14 cellular contexts compared by ENCODE assay signal in the genomic region with DNA sequence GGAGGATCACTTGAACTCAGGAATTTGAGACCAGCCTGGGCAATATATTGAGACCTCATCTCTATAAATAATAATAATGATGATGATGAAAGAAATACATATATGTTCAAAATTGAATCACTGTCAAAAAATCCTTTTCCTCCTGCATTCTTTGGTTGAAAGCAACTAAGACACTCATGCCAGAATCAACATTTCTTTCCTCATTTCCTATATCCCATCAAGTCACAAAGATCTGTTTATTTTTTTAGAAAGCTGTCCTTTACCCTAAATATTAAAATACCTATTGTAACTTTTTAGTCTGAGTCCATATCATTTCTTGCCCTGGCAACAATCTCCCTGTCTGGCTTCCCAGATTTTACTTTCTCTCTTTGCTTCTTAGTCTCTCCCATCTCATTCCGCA. TPM values are rescaled to one million over a fixed set of nuclear protein-coding genes. Genes with fewer than 3 reads are reported as not detected.
DNase-seq lines count a peak whose midpoint lies in the region; ATAC-seq and TF ChIP-seq lines count a peak whose summit lies in the region.
"Had no signal": no experiment of that assay in that cellular context is flagged by ENCODE, and none has a peak within 500 bp of the region (broad histone marks: within the 10 kb centered on the region; RNA-seq: fewer than 3 reads in every experiment).

No MANE protein-coding gene starts in this region.

- no peaks in the 10 kb centered on the region for H3K27me3 ChIP-seq in IMR-90 (ENCODE audit: control insufficient read depth, insufficient read depth, low read length)
- no peaks in the 10 kb centered on the region for H3K27me3 ChIP-seq in upper lobe of right lung
- H3K27me3 ChIP-seq: BLaER1 had no signal

- H3K14ac ChIP-seq in IMR-90 (replicated peaks; ENCODE audit: low read depth, low read length), result no peak overlapping the region

- no peaks in the 10 kb centered on the region for H4K20me1 ChIP-seq in IMR-90 (ENCODE audit: insufficient read depth, low read length)
- H4K20me1 ChIP-seq: BLaER1 had no signal

- no peaks in the 10 kb centered on the region for H3K9me3 ChIP-seq in IMR-90 (ENCODE audit: control insufficient read depth, insufficient read depth, low read length)
- no peaks in the 10 kb centered on the region for H3K9me3 ChIP-seq in upper lobe of right lung
- H3K9me3 ChIP-seq: A549, BLaER1 had no signal

- H2AK9ac ChIP-seq in IMR-90 (replicated peaks; ENCODE audit: low read depth, low read length, poor library complexity), result no peak overlapping the region

- no peak overlapping the region for H2BK15ac ChIP-seq in IMR-90 (ENCODE audit: low read depth, low read length)

- TF ChIP-seq RAD21 in IMR-90 (IDR thresholded peaks at IDR 0.05; ENCODE audit: low read length), result no peak

- H3K4me1 Mint-ChIP-seq in chondrocyte (ENCODE audit: low read depth), result peaks cover 18% of the 10 kb centered on the region
- H3K4me1 Mint-ChIP-seq in progenitor cell of endocrine pancreas (ENCODE audit: low read depth), result peaks cover 2% of the 10 kb centered on the region
- no peaks in the 10 kb centered on the region for H3K4me1 Mint-ChIP-seq in CD14-positive monocyte
- H3K4me1 Mint-ChIP-seq: GM23338, H9 had no signal

- H3K9me1 ChIP-seq in IMR-90 (ENCODE audit: insufficient read depth, low read length), result no peaks in the 10 kb centered on the region

- no peak overlapping the region for H4K91ac ChIP-seq in IMR-90 (ENCODE audit: insufficient read depth, low read depth, low read length)

- TF ChIP-seq CTCF in IMR-90 (conservative IDR thresholded peaks at IDR 0.05; ENCODE audit: low read depth, low read length), result no peak
- no peak for TF ChIP-seq CTCF in chondrocyte (IDR thresholded peaks at IDR 0.05)
- TF ChIP-seq CTCF in progenitor cell of endocrine pancreas (IDR thresholded peaks at IDR 0.05; ENCODE audit: unreplicated experiment), result no peak
- no peak for TF ChIP-seq CTCF in upper lobe of right lung (IDR thresholded peaks at IDR 0.05)
- no peak for TF ChIP-seq CTCF in CD14-positive monocyte (IDR thresholded peaks at IDR 0.05)

- no peak overlapping the region for H3K56ac ChIP-seq in IMR-90 (ENCODE audit: extremely low read depth, insufficient read depth, low read length)

- H3K27ac Mint-ChIP-seq in chondrocyte (ENCODE audit: unreplicated experiment) (peak overlapping the region; percentile 45), progenitor cell of endocrine pancreas (peak overlapping the region; percentile 42), CD14-positive monocyte (no peak overlapping the region)
- H3K27ac Mint-ChIP-seq: CD4-positive, alpha-beta T cell; GM23338; H9 had no signal

- H4K8ac ChIP-seq in IMR-90 (ENCODE audit: low read depth in 2 of 2, low read length in 2 of 2), result no peak overlapping the region

- H2BK20ac ChIP-seq in IMR-90 (ENCODE audit: low read depth, low read length), result no peak overlapping the region

- WGBS in IMR-90 (ENCODE audit: extremely low coverage in 2 of 2, insufficient read length in 1 of 2), 2 experiments, result no CpG with 5 or more reads among the region's 1 CpG

- H3K27ac ChIP-seq in IMR-90 (ENCODE audit: insufficient read depth, low read length) (no peak overlapping the region), upper lobe of right lung (no peak overlapping the region)
- H3K27ac ChIP-seq: A549, BLaER1 had no signal

- H3K23ac ChIP-seq in IMR-90 (ENCODE audit: low read depth, low read length), result no peak overlapping the region

- peaks cover 2% of the 10 kb centered on the region for H3K4me1 ChIP-seq in IMR-90 (ENCODE audit: control insufficient read depth, insufficient read depth, low read length)
- no peaks in the 10 kb centered on the region for H3K4me1 ChIP-seq in upper lobe of right lung
- H3K4me1 ChIP-seq: BLaER1 had no signal

- dilution Hi-C loops in IMR-90 (cut with HindIII; ENCODE audit: low sequenced_read_pairs, unreplicated experiment), result no loop called here

- H3K18ac ChIP-seq in IMR-90 (ENCODE audit: low read depth, low read length), result no peak overlapping the region

- H3K9ac ChIP-seq in IMR-90 (ENCODE audit: low read depth, low read length), result no peak overlapping the region
- H3K9ac ChIP-seq: BLaER1 had no signal

- no peak overlapping the region for H2AFZ ChIP-seq in IMR-90 (replicated peaks; ENCODE audit: low read length, poor library complexity)
- H2AFZ ChIP-seq: GM23338 had no signal

- no peak overlapping the region for H2AK5ac ChIP-seq in IMR-90 (ENCODE audit: low read depth, low read length)

- H3K4me3 Mint-ChIP-seq in chondrocyte (ENCODE audit: unreplicated experiment), result no peak overlapping the region
- H3K4me3 Mint-ChIP-seq in progenitor cell of endocrine pancreas (ENCODE audit: low read depth), result no peak overlapping the region
- H3K4me3 Mint-ChIP-seq in CD14-positive monocyte, result no peak overlapping the region
- H3K4me3 Mint-ChIP-seq: CD4-positive, alpha-beta T cell; GM23338; H9 had no signal

- no peak overlapping the region for H2BK5ac ChIP-seq in IMR-90 (ENCODE audit: low read depth, low read length, poor library complexity, severe bottlenecking)

- ATAC-seq in IMR-90 (ENCODE audit: low read depth) (no peak), upper lobe of right lung (no peak)
- ATAC-seq: GM23338 had no signal

- DNase-seq in IMR-90 (peak; percentile 8), chondrocyte (ENCODE audit: low spot score) (no peak), hepatic stellate cell (ENCODE audit: low spot score) (peak; percentile 9), progenitor cell of endocrine pancreas (ENCODE audit: low spot score, unreplicated experiment) (no peak), upper lobe of right lung (no peak), CD14-positive monocyte (ENCODE audit: low spot score) (no peak)
- no peak for DNase-seq in activated naive CD4-positive, alpha-beta T cell treated with anti-CD3 and anti-CD28 coated beads, Interleukin-2, amount 50 U/mL, for 16 hours
- DNase-seq: CD4-positive, alpha-beta T cell; DMS79; EL; H9 had no signal

- intact Hi-C loops in IMR-90 (cut with micrococcal nuclease), result no loop called here
- intact Hi-C loops in upper lobe of right lung (cut with DNase I), result no loop called here
- intact Hi-C loops in CD14-positive monocyte (cut with micrococcal nuclease), result no loop called here

- H3K27me3 Mint-ChIP-seq in chondrocyte (ENCODE audit: low read depth) (no peaks in the 10 kb centered on the region), progenitor cell of endocrine pancreas (no peaks in the 10 kb centered on the region), CD14-positive monocyte (ENCODE audit: low read depth in 3 of 3) (no peaks in the 10 kb centered on the region)
- H3K27me3 Mint-ChIP-seq: CD4-positive, alpha-beta T cell had no signal

- no peak overlapping the region for H4K5ac ChIP-seq in IMR-90 (ENCODE audit: low read depth, low read length)

- H3K4ac ChIP-seq in IMR-90 (ENCODE audit: low read depth, low read length), result no peak overlapping the region

- no peak overlapping the region for H3K4me2 ChIP-seq in IMR-90 (ENCODE audit: low read depth, low read length)
- H3K4me2 ChIP-seq: A549, BLaER1, GM23338 had no signal

- TF ChIP-seq POLR2A in IMR-90 (IDR thresholded peaks at IDR 0.05; ENCODE audit: low read depth, low read length), result no peak

- H3K9me3 Mint-ChIP-seq in chondrocyte (ENCODE audit: low read depth), result no peaks in the 10 kb centered on the region
- peaks cover 4% of the 10 kb centered on the region for H3K9me3 Mint-ChIP-seq in progenitor cell of endocrine pancreas (ENCODE audit: low read depth)
- peaks cover 0 to 1% (median 0%) of the 10 kb centered on the region in 7 donors for H3K9me3 Mint-ChIP-seq in CD14-positive monocyte
- H3K9me3 Mint-ChIP-seq: CD4-positive, alpha-beta T cell had no signal

- in situ Hi-C loops in IMR-90 (cut with MboI; ENCODE audit: low sequenced_read_pairs), result no loop called here

- CTCF ChIA-PET in IMR-90 (lab: Yijun Ruan, JAX), result interaction anchor here (0.7 kb wide), 1 partner anchor 13 kb away, joined by 3 read pairs; no protein-coding TSS in a partner anchor

- no peaks in the 10 kb centered on the region for H3K79me1 ChIP-seq in IMR-90 (ENCODE audit: low read depth in 1 of 2, low read length in 2 of 2)

- no TSS peak for BruUV-seq in IMR-90 (replicated peaks; lab: Mats Ljungman, UMichigan)

- H3K36me3 Mint-ChIP-seq in chondrocyte (ENCODE audit: low read depth) (peaks cover 3% of the 10 kb centered on the region), progenitor cell of endocrine pancreas (ENCODE audit: insufficient read depth) (peaks cover 31% of the 10 kb centered on the region), CD14-positive monocyte (peaks cover 40 to 56% of the 10 kb centered on the region in 2 donors)

- no peak overlapping the region for H2BK120ac ChIP-seq in IMR-90 (ENCODE audit: low read depth, low read length)

- POLR2A ChIA-PET in IMR-90 (lab: Charles Lee; ENCODE audit: unreplicated experiment), result no interaction called here

- H3K4me3 ChIP-seq in IMR-90 (ENCODE audit: insufficient read depth, low read depth, low read length) (no peak overlapping the region), upper lobe of right lung (no peak overlapping the region)
- H3K4me3 ChIP-seq: A549, BLaER1, GM23338 had no signal

- peaks cover 7% of the 10 kb centered on the region for H3K36me3 ChIP-seq in IMR-90 (ENCODE audit: control insufficient read depth, insufficient read depth, low read length)
- H3K36me3 ChIP-seq in upper lobe of right lung, result peaks cover 65% of the 10 kb centered on the region

RNA-seq across cellular contexts. Expression of a gene that starts 31.8 kb away (rescaled TPM):
- total RNA-seq in IMR-90 (2012; rRNA removed) (23.7 and 44.7 TPM in 2 replicates), chondrocyte (37.9 to 52.8 TPM (median 39.3 TPM) in 3 replicates), progenitor cell of endocrine pancreas (50.5 and 57.0 TPM in 2 replicates), upper lobe of right lung (65.5 TPM)
- polyA plus RNA-seq in IMR-90 (2012; rRNA removed) (8.9 and 11.9 TPM in 2 replicates), CD14-positive monocyte (10 to 100 TPM; 30.2 to 41.1 TPM)
- polyA plus RNA-seq in IMR-90 (2012; cell fraction: cytosol; rRNA removed), result 4.5 and 12.3 TPM in 2 replicates
- polyA plus RNA-seq in IMR-90 (2012; cell fraction: nucleus; rRNA removed; ENCODE audit: low replicate concordance), result 6.6 and 15.3 TPM in 2 replicates

RNA-seq across cellular contexts. Expression of a gene that starts 44.4 kb away (rescaled TPM):
- total RNA-seq in IMR-90 (2012; rRNA removed) (14.3 and 22.2 TPM in 2 replicates), chondrocyte (11.7 to 19.6 TPM (median 13.1 TPM) in 3 replicates), progenitor cell of endocrine pancreas (26.6 and 27.5 TPM in 2 replicates), upper lobe of right lung (26.8 TPM)
- polyA plus RNA-seq in IMR-90 (2012; rRNA removed) (9.1 and 11.2 TPM in 2 replicates), CD14-positive monocyte (10 to 100 TPM in 1 of 2 donors, 1 to 10 TPM in 1; 9.5 to 10.5 TPM)
- polyA plus RNA-seq in IMR-90 (2012; cell fraction: cytosol; rRNA removed), result 1.4 and 1.6 TPM in 2 replicates
- 2.1 and 7.1 TPM in 2 replicates for polyA plus RNA-seq in IMR-90 (2012; cell fraction: nucleus; rRNA removed; ENCODE audit: low replicate concordance)

Comparison
In these comparisons a context has a peak if more than half of its experiments do, and no peak if none do; other contexts are left out.
1. DNase-seq: peak in IMR-90 (single experiment) and hepatic stellate cell (single experiment); none in chondrocyte (single experiment), progenitor cell of endocrine pancreas (single experiment), upper lobe of right lung (single experiment), CD14-positive monocyte (single experiment) and activated naive CD4-positive, alpha-beta T cell treated with anti-CD3 and anti-CD28 coated beads, Interleukin-2, amount 50 U/mL, for 16 hours (single experiment).
2. H3K27ac Mint-ChIP-seq: peak in chondrocyte (single experiment) and progenitor cell of endocrine pancreas (single experiment); none in CD14-positive monocyte (0 of 7).